31 cellular contexts compared by ENCODE assay signal in genomic region chr14:77194706-77195105, GRCh38. TPM values are rescaled to one million over a fixed set of nuclear protein-coding genes. Genes with fewer than 3 reads are reported as not detected.
"Had no signal": no experiment of that assay in that cellular context is flagged by ENCODE, and none has a peak within 500 bp of the region (broad histone marks: within the 10 kb centered on the region; RNA-seq: fewer than 3 reads in every experiment).

No MANE protein-coding gene starts in this region.

- DNase-seq: natural killer cell; occipital lobe; ovary; psoas muscle; right cardiac atrium; right lobe of liver; stimulated activated CD4-positive, alpha-beta T cell treated with anti-CD3 and anti-CD28 coated beads, Interleukin-12 subunit alpha, Interleukin-12 subunit beta, amount 100 ng/mL, for 4 hours; stimulated activated CD4-positive, alpha-beta T cell treated with anti-CD3 and anti-CD28 coated beads, Interleukin-1b, Interleukin-23, amount 100 ng/mL, for 48 hours; stimulated activated CD4-positive, alpha-beta T cell treated with anti-CD3 and anti-CD28 coated beads, Interleukin-4, amount 100 ng/mL, for 1 hour; stimulated activated CD4-positive, alpha-beta T cell treated with anti-CD3 and anti-CD28 coated beads, Interleukin-4, amount 100 ng/mL, for 4 hours; stimulated activated CD8-positive, alpha-beta memory T cell treated with anti-CD3 and anti-CD28 coated beads, Interleukin-4, amount 100 ng/mL, for 48 hours; stimulated activated naive CD4-positive, alpha-beta T cell; stimulated activated naive CD8-positive, alpha-beta T cell treated with anti-CD3 and anti-CD28 coated beads, Interleukin-15, amount 100 ng/mL, for 72 hours; stimulated activated naive CD8-positive, alpha-beta T cell treated with anti-CD3 and anti-CD28 coated beads, Interleukin-15, Interleukin-2, amounts not matched to agents 100 U/mL and 50 U/mL, for 24 hours; substantia nigra; thyroid gland; trophoblast cell; upper lobe of left lung had no signal

- H3K27me3 ChIP-seq: neural progenitor cell, ovary, right lobe of liver, thyroid gland, tibial nerve, upper lobe of left lung, vagina had no signal

- H3K4me1 ChIP-seq: neural progenitor cell, parathyroid adenoma, psoas muscle, right lobe of liver, spleen, thyroid gland, tibial nerve, upper lobe of left lung, vagina had no signal

- H3K4me2 ChIP-seq: neural progenitor cell, smooth muscle cell had no signal

- H3K9me3 ChIP-seq: ovary, psoas muscle, right lobe of liver, spleen, thoracic aorta, thyroid gland, tibial nerve, upper lobe of left lung, vagina had no signal

- H3K4me3 ChIP-seq: neural progenitor cell, ovary, psoas muscle, right lobe of liver, skin epidermis, smooth muscle cell, spleen, thoracic aorta, thyroid gland, tibial nerve, upper lobe of left lung, vagina had no signal

- H2AFZ ChIP-seq: neural progenitor cell, parathyroid adenoma had no signal

- FAIRE-seq: urothelium cell line had no signal

- H3K27ac ChIP-seq: neural progenitor cell, ovary, parathyroid adenoma, psoas muscle, right lobe of liver, skin epidermis, spleen, thoracic aorta, thyroid gland, tibial nerve, upper lobe of left lung, vagina had no signal

- ATAC-seq: natural killer cell; psoas muscle; right cardiac atrium; right lobe of liver; stimulated activated memory B cell treated with anti-CD40 and anti-IgM and Interleukin-4, amounts not matched to agents 10 μg/mL and 1 μg/mL and 100 μg/mL, for 72 hours; stimulated activated naive CD8-positive, alpha-beta T cell treated with anti-CD3 and anti-CD28 coated beads, Interleukin-15, amount 100 ng/mL, for 72 hours; stimulated activated naive CD8-positive, alpha-beta T cell treated with anti-CD3 and anti-CD28 coated beads, Interleukin-15, Interleukin-2, amounts not matched to agents 100 U/mL and 50 U/mL, for 24 hours had no signal

- H3K36me3 ChIP-seq: neural progenitor cell, ovary, right lobe of liver, spleen, thoracic aorta, thyroid gland, tibial nerve, upper lobe of left lung, vagina had no signal

- H3K79me2 ChIP-seq: parathyroid adenoma had no signal

- H3K9ac ChIP-seq: neural progenitor cell, parathyroid adenoma had no signal

RNA-seq across cellular contexts. Expression of gene TMEM63C, which starts 13.1 kb away (rescaled TPM):
- total RNA-seq: tibial nerve had no signal

RNA-seq across cellular contexts. Expression of gene ZDHHC22, which starts 53.1 kb away (rescaled TPM):
- total RNA-seq: natural killer cell, osteoblast, ovary, psoas muscle, renal cortical epithelial cell, right cardiac atrium, right lobe of liver, smooth muscle cell, spleen, thoracic aorta, thyroid gland, tibial nerve, ureter, vagina had no signal
- polyA plus RNA-seq: right cardiac atrium, smooth muscle cell had no signal
